27 cellular contexts compared by ENCODE assay signal in the genomic region with DNA sequence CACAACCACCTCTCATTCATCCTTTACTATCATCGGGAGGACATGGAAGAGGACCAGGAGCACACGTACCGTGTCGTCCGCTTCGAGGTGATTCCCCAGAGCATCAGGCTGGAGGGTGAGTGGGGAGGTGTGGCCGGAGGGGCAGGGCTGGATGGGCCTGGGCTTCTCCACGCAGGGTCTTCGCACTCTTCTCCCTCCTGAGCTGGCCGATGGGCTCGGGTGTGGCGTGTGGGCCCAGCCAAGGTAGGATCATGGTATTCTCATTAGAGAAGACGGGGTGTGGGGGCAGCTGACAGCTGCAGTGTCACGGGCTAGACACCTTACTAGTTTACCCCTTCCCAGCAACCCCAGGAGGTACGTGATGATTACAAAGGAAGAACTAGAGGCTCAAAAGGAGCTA.
"Had no signal": no experiment of that assay in that cellular context is flagged by ENCODE, and none has a peak within 500 bp of the region (broad histone marks: within the 10 kb centered on the region; RNA-seq: fewer than 3 reads in every experiment).

No MANE protein-coding gene starts in this region.

- H3K4me3 ChIP-seq: adrenal gland, body of pancreas, breast epithelium, PC-9, SJCRH30, SK-N-MC had no signal

- H3K27me3 ChIP-seq: adrenal gland, body of pancreas, breast epithelium, SJCRH30 had no signal

- H3K9me3 ChIP-seq: adrenal gland, body of pancreas, breast epithelium, SJCRH30 had no signal

- H3K4me1 Mint-ChIP-seq: activated CD4-positive, alpha-beta T cell treated with anti-CD3 and anti-CD28 coated beads, Interleukin-2, amount 10 ng/mL, durations not matched to agents 24 days and 14 days had no signal

- H3K4me1 ChIP-seq: body of pancreas, breast epithelium, SJCRH30 had no signal

- H3K27ac Mint-ChIP-seq: activated CD4-positive, alpha-beta T cell treated with anti-CD3 and anti-CD28 coated beads, Interleukin-2, amount 10 ng/mL, durations not matched to agents 24 days and 14 days; activated naive CD4-positive, alpha-beta T cell treated with anti-CD3 and anti-CD28 coated beads for 36 hours; activated T-helper 1 cell treated with anti-CD3 and anti-CD28 coated beads, Interleukin-12 subunit alpha, Interleukin-12 subunit beta, Interleukin-2, Interleukin-4 antibody, amounts not matched to agents 30 ng/mL and 10 ng/mL and 1 ng/mL, durations not matched to agents 14 hours and 24 hours and 36 hours; T-helper 2 cell treated with Interferon-gamma antibody and Interleukin-4, amounts not matched to agents 5 μg/mL and 100 μg/mL, for 36 hours had no signal

- H3K9me3 Mint-ChIP-seq: activated CD4-positive, alpha-beta T cell treated with anti-CD3 and anti-CD28 coated beads, Interleukin-2, amount 10 ng/mL, durations not matched to agents 24 days and 14 days; activated CD8-positive, alpha-beta T cell treated with anti-CD3 and anti-CD28 coated beads for 36 hours; activated naive CD4-positive, alpha-beta T cell treated with anti-CD3 and anti-CD28 coated beads for 36 hours; activated naive CD4-positive, alpha-beta T cell treated with anti-CD3 and anti-CD28 coated beads, Interleukin-2, amount 50 U/mL, for 72 hours; activated T-helper 1 cell treated with anti-CD3 and anti-CD28 coated beads, Interleukin-12 subunit alpha, Interleukin-12 subunit beta, Interleukin-2, Interleukin-4 antibody, amounts not matched to agents 30 ng/mL and 10 ng/mL and 1 ng/mL, durations not matched to agents 14 hours and 24 hours and 36 hours; T-helper 2 cell treated with Interferon-gamma antibody and Interleukin-4, amounts not matched to agents 5 μg/mL and 100 μg/mL, for 36 hours had no signal

- H3K27ac ChIP-seq: adrenal gland, body of pancreas, breast epithelium, PC-9, SJCRH30, SK-N-MC had no signal

- DNase-seq: activated CD4-positive, alpha-beta T cell treated with anti-CD3 and anti-CD28 coated beads, Interleukin-2, amount 10 ng/mL, durations not matched to agents 24 days and 14 days; activated CD4-positive, alpha-beta T cell treated with anti-CD3 and anti-CD28 coated beads, Interleukin-2, amount 50 U/mL, for 4 hours; activated CD8-positive, alpha-beta T cell treated with anti-CD3 and anti-CD28 coated beads for 36 hours; activated gamma-delta T cell treated with Interleukin-2 at 50 U/mL for 16 hours; activated naive CD4-positive, alpha-beta T cell treated with anti-CD3 and anti-CD28 coated beads for 36 hours; activated T-cell treated with anti-CD3 and anti-CD28 coated beads, Interleukin-2, amount 50 U/mL, for 1 hour; body of pancreas; NCI-H1092 treated with DMSO at 0.1 percent for 48 hours; NCI-H1417; NCI-H146; NCI-H187; NCI-H2029 treated with DMSO at 0.1 percent for 48 hours; NCI-H2107; NCI-H2171; NCI-H510A; NCI-H526; NCI-H748 treated with DMSO at 0.1 percent for 48 hours; NK-92 treated with Interleukin-12 subunit alpha and Interleukin-12 subunit beta, amount 100 ng/mL, for 24 hours; PC-9; SHP77; SJCRH30 had no signal

- H3K4me3 Mint-ChIP-seq: activated CD4-positive, alpha-beta T cell treated with anti-CD3 and anti-CD28 coated beads, Interleukin-2, amount 10 ng/mL, durations not matched to agents 24 days and 14 days; activated CD8-positive, alpha-beta T cell treated with anti-CD3 and anti-CD28 coated beads for 36 hours; activated naive CD4-positive, alpha-beta T cell treated with anti-CD3 and anti-CD28 coated beads for 36 hours; activated T-helper 1 cell treated with anti-CD3 and anti-CD28 coated beads, Interleukin-12 subunit alpha, Interleukin-12 subunit beta, Interleukin-2, Interleukin-4 antibody, amounts not matched to agents 30 ng/mL and 10 ng/mL and 1 ng/mL, durations not matched to agents 14 hours and 24 hours and 36 hours; T-helper 2 cell treated with Interferon-gamma antibody and Interleukin-4, amounts not matched to agents 5 μg/mL and 100 μg/mL, for 36 hours had no signal

- ATAC-seq: activated CD8-positive, alpha-beta T cell treated with anti-CD3 and anti-CD28 coated beads for 36 hours; activated naive CD4-positive, alpha-beta T cell treated with anti-CD3 and anti-CD28 coated beads, Interleukin-2, amount 50 U/mL, for 72 hours; body of pancreas had no signal

- H3K27me3 Mint-ChIP-seq: activated CD4-positive, alpha-beta T cell treated with anti-CD3 and anti-CD28 coated beads, Interleukin-2, amount 10 ng/mL, durations not matched to agents 24 days and 14 days; activated CD8-positive, alpha-beta T cell treated with anti-CD3 and anti-CD28 coated beads for 36 hours had no signal
